7 cellular contexts compared by ENCODE assay signal in genomic region chr4:147250062-147250461, GRCh38.
"Had no signal": no experiment of that assay in that cellular context is flagged by ENCODE, and none has a peak within 500 bp of the region (broad histone marks: within the 10 kb centered on the region; RNA-seq: fewer than 3 reads in every experiment).

No MANE protein-coding gene starts in this region.

- H3K36me3 Mint-ChIP-seq: IgD-negative memory B cell had no signal

- H3K27ac ChIP-seq: HL-60 had no signal

- ATAC-seq: HepG2, K562 had no signal

- H3K4me1 Mint-ChIP-seq: IgD-negative memory B cell had no signal

- DNase-seq: IMR-90, KBM-7, KG1 had no signal

- H3K4me3 ChIP-seq: K562 had no signal

- H3K27ac Mint-ChIP-seq: IgD-negative memory B cell had no signal

- H3K4me3 Mint-ChIP-seq: IgD-negative memory B cell had no signal
